ENCODE assay signal across 25 cellular contexts in the genomic region with DNA sequence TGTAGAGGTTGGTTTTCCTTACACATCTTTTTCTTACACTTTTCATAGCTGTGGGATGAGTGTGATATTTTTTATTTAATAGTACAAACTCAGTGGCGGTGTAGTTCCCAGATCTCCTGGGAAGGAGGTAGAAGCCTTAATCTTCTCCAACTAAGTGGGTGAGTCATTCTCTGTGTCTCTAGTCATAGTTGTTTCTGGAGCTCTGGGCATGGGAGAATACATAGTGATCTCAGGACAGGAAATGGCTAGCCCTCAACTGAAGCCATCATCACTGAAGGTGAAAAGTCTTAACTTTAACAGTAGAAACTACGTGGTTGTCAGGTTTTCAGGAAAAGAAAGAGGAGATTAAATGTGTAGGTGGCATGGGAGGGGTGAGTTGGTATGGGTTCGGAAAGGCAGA.
DNase-seq lines count a peak whose midpoint lies in the region; ATAC-seq and TF ChIP-seq lines count a peak whose summit lies in the region.
"Had no signal": no experiment of that assay in that cellular context is flagged by ENCODE, and none has a peak within 500 bp of the region (broad histone marks: within the 10 kb centered on the region; RNA-seq: fewer than 3 reads in every experiment).

No MANE protein-coding gene starts in this region.

- no peak for DNase-seq in SK-N-SH
- peak; percentile 25 for DNase-seq in amniotic stem cell (lab: John Stamatoyannopoulos, UW)
- DNase-seq in fibroblast of pulmonary artery (ENCODE audit: low read depth): peak; percentile 24
- DNase-seq in skeletal muscle cell (ENCODE audit: low read depth): peak; percentile 48
- no peak for DNase-seq in tibial artery
- no peak for DNase-seq in NCI-H82 treated with DMSO at 0.1 percent for 48 hours (lab: John Stamatoyannopoulos, UW; ENCODE audit: unreplicated experiment)
- DNase-seq in NCI-H1092 (lab: John Stamatoyannopoulos, UW): no peak
- DNase-seq: activated CD4-positive, alpha-beta memory T cell treated with anti-CD3 and anti-CD28 coated beads for 36 hours; activated gamma-delta T cell; adrenal gland; cerebellar nuclear complex; effector memory CD4-positive, alpha-beta T cell; GDM1; lower lobe of right lung; NCI-H1694; NCI-H226; NCI-H82; OCI-M1; SJCRH30; T-helper 2 cell; WERI-Rb-1 had no signal

- TF ChIP-seq RAD21 in SK-N-SH (IDR thresholded peaks at IDR 0.05; ENCODE audit: low read length): no peak

- WGBS in SK-N-SH (ENCODE audit: low lambda C conversion rate): 83% methylated on average over 3 of the region's 3 CpGs

- no peaks in the 10 kb centered on the region for H3K79me2 ChIP-seq in SK-N-SH (ENCODE audit: insufficient read depth)

- H3K4me3 ChIP-seq in SK-N-SH (ENCODE audit: low read depth in 2 of 2, low read length in 1 of 2): no peak overlapping the region
- no peak overlapping the region for H3K4me3 ChIP-seq in fibroblast of pulmonary artery (replicated peaks; ENCODE audit: low read depth, low read length)
- H3K4me3 ChIP-seq in skeletal muscle cell (ENCODE audit: low read depth, low read length): no peak overlapping the region
- no peak overlapping the region for H3K4me3 ChIP-seq in tibial artery
- H3K4me3 ChIP-seq: adrenal gland; BLaER1 treated with 17β-estradiol and CSF1 and Interleukin-3, amounts not matched to agents 10 nM and 100 nM; lower lobe of right lung; right atrium auricular region; SJCRH30 had no signal

- intact Hi-C loops in tibial artery (cut with DNase I; ENCODE audit: low total_unique reads): no loop called here

- H2AFZ ChIP-seq in SK-N-SH (ENCODE audit: low read depth): no peak overlapping the region

- H4K20me1 ChIP-seq in SK-N-SH (ENCODE audit: insufficient read depth): no peaks in the 10 kb centered on the region
- H4K20me1 ChIP-seq: BLaER1 treated with 17β-estradiol and CSF1 and Interleukin-3, amounts not matched to agents 10 nM and 100 nM had no signal

- no peak overlapping the region for H3K27ac ChIP-seq in SK-N-SH (ENCODE audit: low read depth in 2 of 2, low read length in 1 of 2)
- H3K27ac ChIP-seq in tibial artery: no peak overlapping the region
- H3K27ac ChIP-seq: 22Rv1; adrenal gland; BLaER1 treated with 17β-estradiol and CSF1 and Interleukin-3, amounts not matched to agents 10 nM and 100 nM; lower lobe of right lung; right atrium auricular region; SJCRH30; WERI-Rb-1 had no signal

- H3K9ac ChIP-seq in SK-N-SH: no peak overlapping the region
- H3K9ac ChIP-seq: BLaER1 treated with 17β-estradiol and CSF1 and Interleukin-3, amounts not matched to agents 10 nM and 100 nM had no signal

- no peak for TF ChIP-seq EP300 in SK-N-SH (IDR thresholded peaks at IDR 0.05; ENCODE audit: borderline replicate concordance in 1 of 2, low read depth in 1 of 2, low read length in 1 of 2)

- H3K9me3 ChIP-seq in SK-N-SH: no peaks in the 10 kb centered on the region
- no peaks in the 10 kb centered on the region for H3K9me3 ChIP-seq in tibial artery
- H3K9me3 ChIP-seq: adrenal gland, lower lobe of right lung, right atrium auricular region had no signal

- H3K4me1 ChIP-seq in SK-N-SH (ENCODE audit: control insufficient read depth in 1 of 2, insufficient read depth in 2 of 2, low read depth in 1 of 2, low read length in 1 of 2) (no peaks in the 10 kb centered on the region), tibial artery (peaks cover 0 to 11% (median 2%) of the 10 kb centered on the region in 4 donors)
- H3K4me1 ChIP-seq: adrenal gland, right atrium auricular region had no signal

- CTCF ChIA-PET in SK-N-SH (lab: Yijun Ruan, JAX): no interaction called here

- no peaks in the 10 kb centered on the region for H3K27me3 ChIP-seq in SK-N-SH (ENCODE audit: insufficient read depth)
- H3K27me3 ChIP-seq in tibial artery: no peaks in the 10 kb centered on the region
- H3K27me3 ChIP-seq: adrenal gland; BLaER1 treated with 17β-estradiol and CSF1 and Interleukin-3, amounts not matched to agents 10 nM and 100 nM; right atrium auricular region; SJCRH30 had no signal

- H3K36me3 ChIP-seq in SK-N-SH (replicated peaks in 1 of 2; ENCODE audit: control insufficient read depth in 1 of 2, insufficient read depth in 2 of 2, low read length in 1 of 2) (no peaks in the 10 kb centered on the region), tibial artery (no peaks in the 10 kb centered on the region)
- H3K36me3 ChIP-seq: adrenal gland; BLaER1 treated with 17β-estradiol and CSF1 and Interleukin-3, amounts not matched to agents 10 nM and 100 nM; lower lobe of right lung; right atrium auricular region; SJCRH30; WERI-Rb-1 had no signal

- ATAC-seq in SK-N-SH treated with all-trans-retinoic acid at 6 μM for 48 hours: peak; percentile 31; the same call in 1 of the 3 replicates
- ATAC-seq: lower lobe of right lung had no signal

- H3K9me2 ChIP-seq in SK-N-SH: no peaks in the 10 kb centered on the region

- H3K4me2 ChIP-seq in SK-N-SH: no peak overlapping the region
- H3K4me2 ChIP-seq: BLaER1 treated with 17β-estradiol and CSF1 and Interleukin-3, amounts not matched to agents 10 nM and 100 nM had no signal

- POLR2A ChIA-PET in SK-N-SH (lab: Yijun Ruan, JAX): no interaction called here

- H3F3A ChIP-seq in SK-N-SH (replicated peaks; ENCODE audit: insufficient read depth): no peaks in the 10 kb centered on the region

- TF ChIP-seq CTCF in SK-N-SH (IDR thresholded peaks at IDR 0.05) (no peak), fibroblast of pulmonary artery (IDR thresholded peaks at IDR 0.05; ENCODE audit: low read length, missing control alignments) (no peak), tibial artery (IDR thresholded peaks at IDR 0.05) (no peak)

TF ChIP-seq in SK-N-SH treated with all-trans-retinoic acid at 6 μM for 48 hours, 23 proteins besides CTCF, POLR2A, EP300 and RAD21 (continues in another document):
- TF ChIP-seq, protein P1, sequence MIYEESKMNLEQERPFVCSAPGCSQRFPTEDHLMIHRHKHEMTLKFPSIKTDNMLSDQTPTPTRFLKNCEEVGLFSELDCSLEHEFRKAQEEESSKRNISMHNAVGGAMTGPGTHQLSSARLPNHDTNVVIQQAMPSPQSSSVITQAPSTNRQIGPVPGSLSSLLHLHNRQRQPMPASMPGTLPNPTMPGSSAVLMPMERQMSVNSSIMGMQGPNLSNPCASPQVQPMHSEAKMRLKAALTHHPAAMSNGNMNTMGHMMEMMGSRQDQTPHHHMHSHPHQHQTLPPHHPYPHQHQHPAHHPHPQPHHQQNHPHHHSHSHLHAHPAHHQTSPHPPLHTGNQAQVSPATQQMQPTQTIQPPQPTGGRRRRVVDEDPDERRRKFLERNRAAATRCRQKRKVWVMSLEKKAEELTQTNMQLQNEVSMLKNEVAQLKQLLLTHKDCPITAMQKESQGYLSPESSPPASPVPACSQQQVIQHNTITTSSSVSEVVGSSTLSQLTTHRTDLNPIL (CRISPR knock-in tag; IDR thresholded peaks at IDR 0.05; ENCODE audit: low read depth): no peak
- TF ChIP-seq ZNF565 (CRISPR knock-in tag; conservative IDR thresholded peaks at IDR 0.05; ENCODE audit: low read depth) (no peak), ZNF8 (CRISPR knock-in tag; IDR thresholded peaks at IDR 0.05) (no peak), ZNF70 (CRISPR knock-in tag; IDR thresholded peaks at IDR 0.05) (no peak), CSDC2 (CRISPR knock-in tag; IDR thresholded peaks at IDR 0.05) (no peak), ZFP30 (CRISPR knock-in tag; IDR thresholded peaks at IDR 0.05) (no peak)
- TF ChIP-seq, protein P2, sequence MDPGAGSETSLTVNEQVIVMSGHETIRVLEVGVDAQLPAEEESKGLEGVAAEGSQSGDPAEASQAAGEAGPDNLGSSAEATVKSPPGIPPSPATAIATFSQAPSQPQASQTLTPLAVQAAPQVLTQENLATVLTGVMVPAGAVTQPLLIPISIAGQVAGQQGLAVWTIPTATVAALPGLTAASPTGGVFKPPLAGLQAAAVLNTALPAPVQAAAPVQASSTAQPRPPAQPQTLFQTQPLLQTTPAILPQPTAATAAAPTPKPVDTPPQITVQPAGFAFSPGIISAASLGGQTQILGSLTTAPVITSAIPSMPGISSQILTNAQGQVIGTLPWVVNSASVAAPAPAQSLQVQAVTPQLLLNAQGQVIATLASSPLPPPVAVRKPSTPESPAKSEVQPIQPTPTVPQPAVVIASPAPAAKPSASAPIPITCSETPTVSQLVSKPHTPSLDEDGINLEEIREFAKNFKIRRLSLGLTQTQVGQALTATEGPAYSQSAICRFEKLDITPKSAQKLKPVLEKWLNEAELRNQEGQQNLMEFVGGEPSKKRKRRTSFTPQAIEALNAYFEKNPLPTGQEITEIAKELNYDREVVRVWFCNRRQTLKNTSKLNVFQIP (CRISPR knock-in tag; IDR thresholded peaks at IDR 0.05; ENCODE audit: borderline replicate concordance, low read depth): no peak

TF ChIP-seq in SK-N-SH, 30 proteins besides CTCF, POLR2A, EP300 and RAD21:
- no peak for TF ChIP-seq POLR2AphosphoS5 (IDR thresholded peaks at IDR 0.05; ENCODE audit: low read depth, low read length)

Comparison
In these comparisons a context has a peak if more than half of its experiments do, and no peak if none do; other contexts are left out.
1. DNase-seq: peak in amniotic stem cell (single experiment), fibroblast of pulmonary artery (single experiment) and skeletal muscle cell (single experiment); none in SK-N-SH (single experiment), tibial artery (0 of 2), NCI-H82 treated with DMSO at 0.1 percent for 48 hours (single experiment) and NCI-H1092 (single experiment).